In the genomic region with DNA sequence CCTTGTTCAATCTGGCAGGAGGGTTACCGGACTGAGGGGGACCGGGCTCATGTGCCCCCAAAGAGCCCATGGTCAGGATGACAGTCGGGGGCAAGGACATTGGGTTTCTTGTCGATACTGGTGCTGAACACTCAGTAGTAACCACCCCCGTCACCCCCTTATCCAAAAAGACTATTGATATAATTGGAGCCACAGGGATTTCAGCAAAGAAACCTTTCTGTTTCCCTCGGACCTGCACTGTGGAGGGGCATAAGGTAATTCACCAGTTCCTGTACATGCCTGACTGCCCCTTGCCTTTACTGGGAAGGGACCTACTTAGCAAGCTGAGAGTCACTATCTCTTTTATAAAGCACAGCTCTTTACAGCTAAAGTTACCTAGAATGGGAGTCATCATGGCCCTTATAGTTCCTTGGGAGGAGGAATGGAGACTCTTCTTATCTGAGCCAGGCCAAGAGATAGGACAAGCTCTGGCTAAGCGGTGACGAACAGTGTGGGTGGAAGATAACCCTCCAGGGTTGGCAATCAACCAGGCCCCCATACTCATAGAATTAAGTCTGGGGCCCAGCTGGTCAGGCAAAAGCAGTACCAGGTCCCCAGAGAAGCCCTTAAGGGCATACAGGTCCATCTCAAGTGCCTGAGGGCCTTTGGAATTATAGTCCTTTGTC, we compare ENCODE assay signal across 31 cellular contexts.
"Had no signal": no experiment of that assay in that cellular context is flagged by ENCODE, and none has a peak within 500 bp of the region (broad histone marks: within the 10 kb centered on the region; RNA-seq: fewer than 3 reads in every experiment).

No MANE protein-coding gene starts in this region.

- H3K36me3 ChIP-seq: brain microvascular endothelial cell, gastrocnemius medialis, heart left ventricle had no signal

- DNase-seq: activated CD4-positive, alpha-beta memory T cell treated with anti-CD3 and anti-CD28 coated beads, Interleukin-2, amount 10 ng/mL, durations not matched to agents 7 days and 5 days; activated CD4-positive, alpha-beta T cell treated with anti-CD3 and anti-CD28 coated beads for 1 hour; activated CD4-positive, alpha-beta T cell treated with anti-CD3 and anti-CD28 coated beads for 4 hours; activated CD4-positive, alpha-beta T cell treated with anti-CD3 and anti-CD28 coated beads, Interleukin-2, amount 10 ng/mL, durations not matched to agents 7 days and 5 days; activated CD4-positive, alpha-beta T cell treated with anti-CD3 and anti-CD28 coated beads, Interleukin-2, amount 50 U/mL, for 4 hours; activated CD8-positive, alpha-beta memory T cell treated with anti-CD3 and anti-CD28 coated beads, Interleukin-2, amount 50 U/mL, for 48 hours; activated gamma-delta T cell; activated naive CD4-positive, alpha-beta T cell; activated naive CD4-positive, alpha-beta T cell treated with anti-CD3 and anti-CD28 coated beads, Interleukin-2, amount 10 ng/mL, durations not matched to agents 7 days and 5 days; activated naive CD8-positive, alpha-beta T cell treated with anti-CD3 and anti-CD28 coated beads, Interleukin-2, amount 10 ng/mL, durations not matched to agents 7 days and 5 days; activated T-cell treated with anti-CD3 and anti-CD28 coated beads for 4 hours; activated T-cell treated with anti-CD3 and anti-CD28 coated beads, Interleukin-2, amount 50 U/mL, for 24 hours; activated T-cell treated with anti-CD3 and anti-CD28 coated beads, Interleukin-2, amount 50 U/mL, for 72 hours; brain microvascular endothelial cell; dorsolateral prefrontal cortex; effector memory CD4-positive, alpha-beta T cell; endodermal cell; foreskin keratinocyte; gastrocnemius medialis; glutamatergic neuron; heart left ventricle; T-helper 2 cell had no signal

- H3K27me3 Mint-ChIP-seq: activated CD4-positive, alpha-beta memory T cell treated with anti-CD3 and anti-CD28 coated beads, Interleukin-2, amount 10 ng/mL, durations not matched to agents 7 days and 5 days; activated CD4-positive, alpha-beta T cell treated with anti-CD3 and anti-CD28 coated beads, Interleukin-2, amount 10 ng/mL, durations not matched to agents 7 days and 5 days; activated naive CD4-positive, alpha-beta T cell treated with anti-CD3 and anti-CD28 coated beads, Interleukin-2, amount 10 ng/mL, durations not matched to agents 7 days and 5 days; activated naive CD8-positive, alpha-beta T cell treated with anti-CD3 and anti-CD28 coated beads, Interleukin-2, amount 10 ng/mL, durations not matched to agents 7 days and 5 days; activated T-cell treated with anti-CD3 and anti-CD28 coated beads, Interleukin-2, amount 50 U/mL, for 24 hours; central memory CD8-positive, alpha-beta T cell; dendritic cell treated with granulocyte-macrophage colony-stimulating factor and Interleukin-4, amounts not matched to agents 40 ng/mL and 50 ng/mL, for 4 days had no signal

- H3K4me3 Mint-ChIP-seq: activated CD4-positive, alpha-beta memory T cell treated with anti-CD3 and anti-CD28 coated beads, Interleukin-2, amount 10 ng/mL, durations not matched to agents 7 days and 5 days; activated CD4-positive, alpha-beta T cell treated with anti-CD3 and anti-CD28 coated beads, Interleukin-2, amount 10 ng/mL, durations not matched to agents 7 days and 5 days; activated naive CD4-positive, alpha-beta T cell treated with anti-CD3 and anti-CD28 coated beads, Interleukin-2, amount 10 ng/mL, durations not matched to agents 7 days and 5 days; activated naive CD8-positive, alpha-beta T cell treated with anti-CD3 and anti-CD28 coated beads, Interleukin-2, amount 10 ng/mL, durations not matched to agents 7 days and 5 days; activated T-cell treated with anti-CD3 and anti-CD28 coated beads, Interleukin-2, amount 50 U/mL, for 24 hours; activated T-cell treated with anti-CD3 and anti-CD28 coated beads, Interleukin-2, amount 50 U/mL, for 72 hours; central memory CD8-positive, alpha-beta T cell; dendritic cell treated with granulocyte-macrophage colony-stimulating factor and Interleukin-4, amounts not matched to agents 40 ng/mL and 50 ng/mL, for 4 days; endodermal cell; WTC11 had no signal

- H3K27me3 ChIP-seq: brain microvascular endothelial cell, dorsolateral prefrontal cortex, foreskin keratinocyte, gastrocnemius medialis, heart left ventricle had no signal

- FAIRE-seq: astrocyte, bronchial epithelial cell had no signal

- H3K4me3 ChIP-seq: coronary artery, dorsolateral prefrontal cortex, gastrocnemius medialis, heart left ventricle had no signal

- H3K36me3 Mint-ChIP-seq: activated naive CD4-positive, alpha-beta T cell treated with anti-CD3 and anti-CD28 coated beads, Interleukin-2, amount 10 ng/mL, durations not matched to agents 7 days and 5 days; activated naive CD8-positive, alpha-beta T cell treated with anti-CD3 and anti-CD28 coated beads, Interleukin-2, amount 10 ng/mL, durations not matched to agents 7 days and 5 days had no signal

- ATAC-seq: activated naive CD4-positive, alpha-beta T cell treated with anti-CD3 and anti-CD28 coated beads, Interleukin-2, amount 50 U/mL, for 72 hours; activated T-cell treated with anti-CD3 and anti-CD28 coated beads, Interleukin-2, amount 50 U/mL, for 72 hours; esophagus mucosa; foreskin keratinocyte; gastrocnemius medialis; heart left ventricle; WTC11 had no signal

- H3K27ac ChIP-seq: brain microvascular endothelial cell, coronary artery, dorsolateral prefrontal cortex, foreskin keratinocyte, gastrocnemius medialis, heart left ventricle, VCaP had no signal

- H3K27ac Mint-ChIP-seq: activated CD4-positive, alpha-beta memory T cell treated with anti-CD3 and anti-CD28 coated beads, Interleukin-2, amount 10 ng/mL, durations not matched to agents 7 days and 5 days; activated CD4-positive, alpha-beta T cell treated with anti-CD3 and anti-CD28 coated beads, Interleukin-2, amount 10 ng/mL, durations not matched to agents 7 days and 5 days; activated naive CD4-positive, alpha-beta T cell treated with anti-CD3 and anti-CD28 coated beads, Interleukin-2, amount 10 ng/mL, durations not matched to agents 7 days and 5 days; activated naive CD4-positive, alpha-beta T cell treated with anti-CD3 and anti-CD28 coated beads, Interleukin-2, amount 50 U/mL, for 72 hours; activated naive CD8-positive, alpha-beta T cell treated with anti-CD3 and anti-CD28 coated beads, Interleukin-2, amount 10 ng/mL, durations not matched to agents 7 days and 5 days; activated T-cell treated with anti-CD3 and anti-CD28 coated beads, Interleukin-2, amount 50 U/mL, for 24 hours; activated T-cell treated with anti-CD3 and anti-CD28 coated beads, Interleukin-2, amount 50 U/mL, for 72 hours; dendritic cell treated with granulocyte-macrophage colony-stimulating factor and Interleukin-4, amounts not matched to agents 40 ng/mL and 50 ng/mL, for 4 days; endodermal cell; WTC11 had no signal

- H3K4me1 Mint-ChIP-seq: activated CD4-positive, alpha-beta memory T cell treated with anti-CD3 and anti-CD28 coated beads, Interleukin-2, amount 10 ng/mL, durations not matched to agents 7 days and 5 days; activated CD4-positive, alpha-beta T cell treated with anti-CD3 and anti-CD28 coated beads, Interleukin-2, amount 10 ng/mL, durations not matched to agents 7 days and 5 days; activated naive CD4-positive, alpha-beta T cell treated with anti-CD3 and anti-CD28 coated beads, Interleukin-2, amount 10 ng/mL, durations not matched to agents 7 days and 5 days; activated naive CD8-positive, alpha-beta T cell treated with anti-CD3 and anti-CD28 coated beads, Interleukin-2, amount 10 ng/mL, durations not matched to agents 7 days and 5 days; endodermal cell had no signal

- H3K9me3 ChIP-seq: gastrocnemius medialis had no signal

- H3K4me1 ChIP-seq: foreskin keratinocyte, gastrocnemius medialis had no signal
